In genomic region chr19:3979674-3980352, GRCh38 we compare ENCODE assay signal across 1 cellular context.
TF ChIP-seq lines count a peak whose summit lies in the region.

No MANE protein-coding gene starts in this region.

TF ChIP-seq in IMR-90, 13 proteins besides CTCF, POLR2A, EP300 and RAD21 (continued from another document):
- TF ChIP-seq, protein P1, sequence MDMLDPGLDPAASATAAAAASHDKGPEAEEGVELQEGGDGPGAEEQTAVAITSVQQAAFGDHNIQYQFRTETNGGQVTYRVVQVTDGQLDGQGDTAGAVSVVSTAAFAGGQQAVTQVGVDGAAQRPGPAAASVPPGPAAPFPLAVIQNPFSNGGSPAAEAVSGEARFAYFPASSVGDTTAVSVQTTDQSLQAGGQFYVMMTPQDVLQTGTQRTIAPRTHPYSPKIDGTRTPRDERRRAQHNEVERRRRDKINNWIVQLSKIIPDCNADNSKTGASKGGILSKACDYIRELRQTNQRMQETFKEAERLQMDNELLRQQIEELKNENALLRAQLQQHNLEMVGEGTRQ (IDR thresholded peaks at IDR 0.05; ENCODE audit: low read depth, low read length), result no peak
- no peak for TF ChIP-seq CHD1 (IDR thresholded peaks at IDR 0.05; ENCODE audit: low read depth, low read length)
- no peak for TF ChIP-seq MAZ (IDR thresholded peaks at IDR 0.05; ENCODE audit: borderline replicate concordance, low read depth, low read length)
- TF ChIP-seq MXI1 (IDR thresholded peaks at IDR 0.05; ENCODE audit: borderline replicate concordance, low read depth, low read length), result no peak
